ENCODE assay signal across 8 cellular contexts in genomic region chr19:8050274-8051096, GRCh38. TPM values are rescaled to one million over a fixed set of nuclear protein-coding genes. Genes with fewer than 3 reads are reported as not detected.
DNase-seq lines count a peak whose midpoint lies in the region; ATAC-seq and TF ChIP-seq lines count a peak whose summit lies in the region.

No MANE protein-coding gene starts in this region.

- no peaks in the 10 kb centered on the region for H3K9me3 Mint-ChIP-seq in activated B cell treated with CpG ODN at 0.5 μM for 24 hours

- POLR2A ChIA-PET in activated B cell treated with CpG ODN at 0.5 μM for 24 hours (lab: Charles Lee), result interaction anchor here (0.7 kb wide), 1 partner anchor 954 kb away, joined by 8 read pairs; no protein-coding TSS in a partner anchor

- DNase-seq in NCI-H2107 treated with DMSO at 0.1 percent for 48 hours (lab: John Stamatoyannopoulos, UW; ENCODE audit: unreplicated experiment) (peak; percentile 54), activated B cell treated with CpG ODN at 0.5 μM for 24 hours (peak; percentile 88), caudate nucleus (lab: John Stamatoyannopoulos, UW) (peak in 44 of 61 donors; percentile 2 to 78 (median 50)), islet precursor cell (peak; percentile 98), NCI-H510A (lab: John Stamatoyannopoulos, UW) (no peak)
- DNase-seq in stimulated activated CD4-positive, alpha-beta T cell treated with anti-CD3 and anti-CD28 coated beads, Interleukin-15, amount 100 ng/mL, for 24 hours, result peak; percentile 94

- ATAC-seq in GM18505 (IDR thresholded peaks at IDR 0.05; ENCODE audit: unreplicated experiment) (peak; percentile 66), HG02943 (IDR thresholded peaks at IDR 0.05; ENCODE audit: low read depth, unreplicated experiment) (peak; percentile 76), activated B cell treated with CpG ODN at 0.5 μM for 24 hours (ENCODE audit: low read depth) (peak; percentile 97)

- H3K4me1 Mint-ChIP-seq in activated B cell treated with CpG ODN at 0.5 μM for 24 hours, result peaks cover 16% of the 10 kb centered on the region

- CTCF ChIA-PET in activated B cell treated with CpG ODN at 0.5 μM for 24 hours (lab: Charles Lee), result no interaction called here

- intact Hi-C loops in activated B cell treated with CpG ODN at 0.5 μM for 24 hours (cut with micrococcal nuclease), result loop anchor here (5.0 kb wide), 1 partner anchor 48 kb away; no protein-coding TSS in a partner anchor

- no peaks in the 10 kb centered on the region for H3K36me3 Mint-ChIP-seq in activated B cell treated with CpG ODN at 0.5 μM for 24 hours (ENCODE audit: low read depth)

- H3K27me3 Mint-ChIP-seq in activated B cell treated with CpG ODN at 0.5 μM for 24 hours, result peaks cover 4% of the 10 kb centered on the region

- H3K27ac ChIP-seq in caudate nucleus (ENCODE audit: low read depth, low read length), result no peak overlapping the region

- TF ChIP-seq CTCF in activated B cell treated with CpG ODN at 0.5 μM for 24 hours (IDR thresholded peaks at IDR 0.05), result no peak

- peak; percentile 58 for TF ChIP-seq POLR2A in GM18505 (IDR thresholded peaks at IDR 0.05; ENCODE audit: borderline replicate concordance, extremely low read depth, insufficient read depth, insufficient read length)

- H3K27ac Mint-ChIP-seq in activated B cell treated with CpG ODN at 0.5 μM for 24 hours, result peak overlapping the region; percentile 30

- H3K4me3 Mint-ChIP-seq in activated B cell treated with CpG ODN at 0.5 μM for 24 hours, result peak overlapping the region; percentile 68

RNA-seq across cellular contexts. Expression of gene CCL25, which starts 2.1 kb away (rescaled TPM):
- not detected in 2 replicates for total RNA-seq in activated B cell treated with CpG ODN at 0.5 μM for 24 hours

RNA-seq across cellular contexts. Expression of gene ELAVL1, which starts 45.0 kb away (rescaled TPM):
- total RNA-seq in activated B cell treated with CpG ODN at 0.5 μM for 24 hours, result 83.5 and 87.1 TPM in 2 replicates
